In genomic region chr7:10939237-10939910, GRCh38 we compare ENCODE assay signal across 8 cellular contexts. TPM values are rescaled to one million over a fixed set of nuclear protein-coding genes. Genes with fewer than 3 reads are reported as not detected.
A peak's percentile ranks its signal among the peaks of the same experiment; 100 is the strongest.
DNase-seq lines count a peak whose midpoint lies in the region; ATAC-seq and TF ChIP-seq lines count a peak whose summit lies in the region.

No MANE protein-coding gene starts in this region.

- no peaks in the 10 kb centered on the region for H3K27me3 ChIP-seq in BE2C

- POLR2A ChIA-PET in activated naive CD8-positive, alpha-beta T cell treated with anti-CD3 and anti-CD28 coated beads, Interleukin-2, amount 10 ng/mL, durations not matched to agents 7 days and 5 days (lab: Charles Lee): interaction anchor here (0.9 to 3.9 kb wide), 4 partner anchors 9 to 112 kb away, joined by 3 to 41 read pairs (median 5); partner anchors contain the start of gene PHF14

- no peak overlapping the region for H3K27ac Mint-ChIP-seq in activated naive CD8-positive, alpha-beta T cell treated with anti-CD3 and anti-CD28 coated beads, Interleukin-2, amount 10 ng/mL, durations not matched to agents 7 days and 5 days
- H3K27ac Mint-ChIP-seq in osteocyte (ENCODE audit: unreplicated experiment): no peak overlapping the region

- H3K27me3 Mint-ChIP-seq in activated naive CD8-positive, alpha-beta T cell treated with anti-CD3 and anti-CD28 coated beads, Interleukin-2, amount 10 ng/mL, durations not matched to agents 7 days and 5 days: no peaks in the 10 kb centered on the region
- no peaks in the 10 kb centered on the region for H3K27me3 Mint-ChIP-seq in osteocyte (ENCODE audit: unreplicated experiment)

- no peak for DNase-seq in BE2C
- DNase-seq in activated naive CD8-positive, alpha-beta T cell treated with anti-CD3 and anti-CD28 coated beads, Interleukin-2, amount 10 ng/mL, durations not matched to agents 7 days and 5 days: no peak
- DNase-seq in substantia nigra (lab: John Stamatoyannopoulos, UW): peak in 9 of 49 donors; percentile 11 to 75 (median 40)
- no peak for DNase-seq in stimulated activated CD4-positive, alpha-beta T cell treated with anti-CD3 and anti-CD28 coated beads, Interleukin-1b, Interleukin-23, amount 100 ng/mL, for 48 hours
- no peak for DNase-seq in osteocyte (ENCODE audit: extremely low spot score, unreplicated experiment)

- peaks cover 28% of the 10 kb centered on the region for H3K36me3 ChIP-seq in BE2C

- ATAC-seq in GM19351 (IDR thresholded peaks at IDR 0.05; ENCODE audit: unreplicated experiment): peak; percentile 21
- peak; percentile 12 for ATAC-seq in HG03378 (IDR thresholded peaks at IDR 0.05; ENCODE audit: unreplicated experiment)
- ATAC-seq in activated naive CD8-positive, alpha-beta T cell treated with anti-CD3 and anti-CD28 coated beads, Interleukin-2, amount 10 ng/mL, durations not matched to agents 7 days and 5 days (ENCODE audit: low read depth): peak; percentile 10

- H3K4me3 ChIP-seq in BE2C (ENCODE audit: low read depth, low read length) (peak overlapping the region; percentile 96), iPS-11a (ENCODE audit: low read depth, low read length) (peak overlapping the region; percentile 100)

- peaks cover 12% of the 10 kb centered on the region for H3K4me1 Mint-ChIP-seq in activated naive CD8-positive, alpha-beta T cell treated with anti-CD3 and anti-CD28 coated beads, Interleukin-2, amount 10 ng/mL, durations not matched to agents 7 days and 5 days
- peaks cover 35% of the 10 kb centered on the region for H3K4me1 Mint-ChIP-seq in osteocyte (ENCODE audit: unreplicated experiment)

- no peaks in the 10 kb centered on the region for H3K9me3 Mint-ChIP-seq in activated naive CD8-positive, alpha-beta T cell treated with anti-CD3 and anti-CD28 coated beads, Interleukin-2, amount 10 ng/mL, durations not matched to agents 7 days and 5 days
- no peaks in the 10 kb centered on the region for H3K9me3 Mint-ChIP-seq in osteocyte (ENCODE audit: unreplicated experiment)

- H3K4me3 Mint-ChIP-seq in activated naive CD8-positive, alpha-beta T cell treated with anti-CD3 and anti-CD28 coated beads, Interleukin-2, amount 10 ng/mL, durations not matched to agents 7 days and 5 days: no peak overlapping the region
- H3K4me3 Mint-ChIP-seq in osteocyte (ENCODE audit: unreplicated experiment): no peak overlapping the region

- H3K4me1 ChIP-seq in BE2C: no peaks in the 10 kb centered on the region

- peak overlapping the region; percentile 97 for H3K27ac ChIP-seq in substantia nigra (ENCODE audit: low read depth, low read length, poor library complexity, severe bottlenecking)

- peaks cover 9% of the 10 kb centered on the region for H3K36me3 Mint-ChIP-seq in activated naive CD8-positive, alpha-beta T cell treated with anti-CD3 and anti-CD28 coated beads, Interleukin-2, amount 10 ng/mL, durations not matched to agents 7 days and 5 days
- peaks cover 13% of the 10 kb centered on the region for H3K36me3 Mint-ChIP-seq in osteocyte (ENCODE audit: unreplicated experiment)

- no peak for TF ChIP-seq CTCF in BE2C (IDR thresholded peaks at IDR 0.05; ENCODE audit: low read depth, low read length)
- no peak for TF ChIP-seq CTCF in osteocyte (IDR thresholded peaks at IDR 0.05)

- no peaks in the 10 kb centered on the region for H3K9me3 ChIP-seq in BE2C

RNA-seq across cellular contexts. Expression of gene PHF14, which starts 34.3 kb away (rescaled TPM):
- 38.4 TPM for polyA plus RNA-seq in BE2C (2012; ENCODE audit: insufficient read depth, insufficient read length, low read depth)
- 10 to 100 TPM; 35.6 to 38.0 TPM for total RNA-seq in activated naive CD8-positive, alpha-beta T cell treated with anti-CD3 and anti-CD28 coated beads, Interleukin-2, amount 10 ng/mL, durations not matched to agents 7 days and 5 days
- 42.9 and 43.5 TPM in 2 replicates for total RNA-seq in osteocyte
